ENCODE assay signal across 37 cellular contexts in the genomic region with DNA sequence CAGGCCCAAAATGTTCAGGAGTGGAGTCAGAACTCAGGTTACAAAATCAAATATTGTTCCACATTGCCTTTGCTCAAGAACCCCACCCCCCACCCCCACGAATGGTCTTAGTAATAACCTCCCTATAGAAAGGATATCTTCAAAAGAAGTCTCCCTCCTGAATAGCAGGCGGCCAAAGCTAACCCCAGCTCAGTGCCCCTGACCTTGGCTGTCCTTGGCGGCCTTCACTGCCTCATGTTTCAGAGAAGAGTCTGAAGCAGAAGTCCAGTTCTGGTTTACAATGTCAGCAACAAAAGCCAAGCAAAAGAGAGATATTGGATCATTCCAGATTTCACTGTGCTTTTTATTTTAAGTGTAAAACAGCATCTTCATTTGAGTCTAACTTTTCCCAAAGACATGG.
"Had no signal": no experiment of that assay in that cellular context is flagged by ENCODE, and none has a peak within 500 bp of the region (broad histone marks: within the 10 kb centered on the region; RNA-seq: fewer than 3 reads in every experiment).

No MANE protein-coding gene starts in this region.

- ATAC-seq: activated CD8-positive, alpha-beta memory T cell treated with anti-CD3 and anti-CD28 coated beads, Interleukin-2, amount 10 ng/mL, durations not matched to agents 7 days and 5 days; activated CD8-positive, alpha-beta T cell treated with anti-CD3 and anti-CD28 coated beads, Interleukin-2, amount 10 ng/mL, durations not matched to agents 7 days and 5 days; activated naive CD8-positive, alpha-beta T cell treated with anti-CD3 and anti-CD28 coated beads, Interleukin-2, amount 50 U/mL, for 24 hours had no signal

- H3K36me3 Mint-ChIP-seq: activated CD8-positive, alpha-beta memory T cell treated with anti-CD3 and anti-CD28 coated beads, Interleukin-2, amount 10 ng/mL, durations not matched to agents 7 days and 5 days; activated naive CD8-positive, alpha-beta T cell; activated naive CD8-positive, alpha-beta T cell treated with anti-CD3 and anti-CD28 coated beads, Interleukin-2, amount 10 ng/mL, durations not matched to agents 7 days and 5 days; brain had no signal

- H3K9me3 Mint-ChIP-seq: activated CD4-positive, alpha-beta memory T cell treated with anti-CD3 and anti-CD28 coated beads, Interleukin-2, amount 10 ng/mL, durations not matched to agents 7 days and 5 days; activated naive CD4-positive, alpha-beta T cell treated with anti-CD3 and anti-CD28 coated beads for 36 hours; activated naive CD8-positive, alpha-beta T cell treated with anti-CD3 and anti-CD28 coated beads, Interleukin-2, amount 10 ng/mL, durations not matched to agents 7 days and 5 days; activated naive CD8-positive, alpha-beta T cell treated with anti-CD3 and anti-CD28 coated beads, Interleukin-2, amount 50 U/mL, for 24 hours; activated T-cell treated with anti-CD3 and anti-CD28 coated beads, Interleukin-2, amount 50 U/mL, for 24 hours; activated T-helper 2 cell treated with anti-CD3 and anti-CD28 coated beads, Interferon-gamma antibody, Interleukin-2, Interleukin-4, amounts not matched to agents 10 μg/mL and 5 μg/mL and 100 μg/mL, durations not matched to agents 14 hours and 24 hours and 36 hours; central memory CD8-positive, alpha-beta T cell; T-helper 2 cell treated with Interferon-gamma antibody and Interleukin-4, amounts not matched to agents 5 μg/mL and 100 μg/mL, for 36 hours had no signal

- H3K27ac ChIP-seq: ascending aorta, cardiac muscle cell, VCaP had no signal

- H3K4me3 Mint-ChIP-seq: activated B cell treated with CpG ODN at 0.5 μM for 24 hours; activated CD4-positive, alpha-beta memory T cell treated with anti-CD3 and anti-CD28 coated beads, Interleukin-2, amount 10 ng/mL, durations not matched to agents 7 days and 5 days; activated CD4-positive, alpha-beta T cell treated with anti-CD3 and anti-CD28 coated beads, Interleukin-2, amount 10 ng/mL, durations not matched to agents 7 days and 5 days; activated CD8-positive, alpha-beta memory T cell treated with anti-CD3 and anti-CD28 coated beads, Interleukin-2, amount 10 ng/mL, durations not matched to agents 7 days and 5 days; activated CD8-positive, alpha-beta T cell treated with anti-CD3 and anti-CD28 coated beads, Interleukin-2, amount 10 ng/mL, durations not matched to agents 7 days and 5 days; activated naive CD4-positive, alpha-beta T cell treated with anti-CD3 and anti-CD28 coated beads for 36 hours; activated naive CD8-positive, alpha-beta T cell; activated naive CD8-positive, alpha-beta T cell treated with anti-CD3 and anti-CD28 coated beads, Interleukin-2, amount 10 ng/mL, durations not matched to agents 7 days and 5 days; activated naive CD8-positive, alpha-beta T cell treated with anti-CD3 and anti-CD28 coated beads, Interleukin-2, amount 50 U/mL, for 24 hours; activated T-cell treated with anti-CD3 and anti-CD28 coated beads, Interleukin-2, amount 50 U/mL, for 24 hours; brain; central memory CD8-positive, alpha-beta T cell; T-helper 1 cell treated with Interleukin-12 subunit alpha and Interleukin-12 subunit beta and Interleukin-4 antibody, amounts not matched to agents 30 μg/mL and 1 μg/mL, for 36 hours; T-helper 2 cell treated with Interferon-gamma antibody and Interleukin-4, amounts not matched to agents 5 μg/mL and 100 μg/mL, for 36 hours had no signal

- H3K4me1 ChIP-seq: ascending aorta had no signal

- H3K27ac Mint-ChIP-seq: activated B cell treated with CpG ODN at 0.5 μM for 24 hours; activated CD4-positive, alpha-beta memory T cell treated with anti-CD3 and anti-CD28 coated beads, Interleukin-2, amount 10 ng/mL, durations not matched to agents 7 days and 5 days; activated CD4-positive, alpha-beta T cell treated with anti-CD3 and anti-CD28 coated beads, Interleukin-2, amount 10 ng/mL, durations not matched to agents 7 days and 5 days; activated CD8-positive, alpha-beta memory T cell treated with anti-CD3 and anti-CD28 coated beads, Interleukin-2, amount 10 ng/mL, durations not matched to agents 7 days and 5 days; activated CD8-positive, alpha-beta T cell treated with anti-CD3 and anti-CD28 coated beads, Interleukin-2, amount 10 ng/mL, durations not matched to agents 7 days and 5 days; activated naive CD4-positive, alpha-beta T cell treated with anti-CD3 and anti-CD28 coated beads for 36 hours; activated naive CD8-positive, alpha-beta T cell; activated naive CD8-positive, alpha-beta T cell treated with anti-CD3 and anti-CD28 coated beads, Interleukin-2, amount 10 ng/mL, durations not matched to agents 7 days and 5 days; activated naive CD8-positive, alpha-beta T cell treated with anti-CD3 and anti-CD28 coated beads, Interleukin-2, amount 50 U/mL, for 24 hours; activated T-cell treated with anti-CD3 and anti-CD28 coated beads, Interleukin-2, amount 50 U/mL, for 24 hours; activated T-helper 2 cell treated with anti-CD3 and anti-CD28 coated beads, Interferon-gamma antibody, Interleukin-2, Interleukin-4, amounts not matched to agents 10 μg/mL and 5 μg/mL and 100 μg/mL, durations not matched to agents 14 hours and 24 hours and 36 hours; brain; T-helper 1 cell treated with Interleukin-12 subunit alpha and Interleukin-12 subunit beta and Interleukin-4 antibody, amounts not matched to agents 30 μg/mL and 1 μg/mL, for 36 hours; T-helper 2 cell treated with Interferon-gamma antibody and Interleukin-4, amounts not matched to agents 5 μg/mL and 100 μg/mL, for 36 hours had no signal

- H3K4me1 Mint-ChIP-seq: activated B cell treated with CpG ODN at 0.5 μM for 24 hours; activated CD4-positive, alpha-beta memory T cell treated with anti-CD3 and anti-CD28 coated beads, Interleukin-2, amount 10 ng/mL, durations not matched to agents 7 days and 5 days; activated CD4-positive, alpha-beta T cell treated with anti-CD3 and anti-CD28 coated beads, Interleukin-2, amount 10 ng/mL, durations not matched to agents 7 days and 5 days; activated CD8-positive, alpha-beta memory T cell treated with anti-CD3 and anti-CD28 coated beads, Interleukin-2, amount 10 ng/mL, durations not matched to agents 7 days and 5 days; activated naive CD8-positive, alpha-beta T cell treated with anti-CD3 and anti-CD28 coated beads, Interleukin-2, amount 10 ng/mL, durations not matched to agents 7 days and 5 days; activated naive CD8-positive, alpha-beta T cell treated with anti-CD3 and anti-CD28 coated beads, Interleukin-2, amount 50 U/mL, for 24 hours; central memory CD8-positive, alpha-beta T cell had no signal

- H3K4me3 ChIP-seq: ascending aorta, cardiac muscle cell had no signal

- H3K27me3 ChIP-seq: ascending aorta, cardiac muscle cell had no signal

- FAIRE-seq: bronchial epithelial cell, TTC549 had no signal

- H3K9me3 ChIP-seq: ascending aorta had no signal

- H3K27me3 Mint-ChIP-seq: activated B cell treated with CpG ODN at 0.5 μM for 24 hours; activated CD4-positive, alpha-beta memory T cell treated with anti-CD3 and anti-CD28 coated beads, Interleukin-2, amount 10 ng/mL, durations not matched to agents 7 days and 5 days; activated CD4-positive, alpha-beta T cell treated with anti-CD3 and anti-CD28 coated beads, Interleukin-2, amount 10 ng/mL, durations not matched to agents 7 days and 5 days; activated CD8-positive, alpha-beta memory T cell treated with anti-CD3 and anti-CD28 coated beads, Interleukin-2, amount 10 ng/mL, durations not matched to agents 7 days and 5 days; activated naive CD8-positive, alpha-beta T cell treated with anti-CD3 and anti-CD28 coated beads, Interleukin-2, amount 10 ng/mL, durations not matched to agents 7 days and 5 days; activated naive CD8-positive, alpha-beta T cell treated with anti-CD3 and anti-CD28 coated beads, Interleukin-2, amount 50 U/mL, for 24 hours; activated T-cell treated with anti-CD3 and anti-CD28 coated beads, Interleukin-2, amount 50 U/mL, for 24 hours; brain; central memory CD8-positive, alpha-beta T cell had no signal

- DNase-seq: activated B cell treated with CpG ODN at 0.5 μM for 24 hours; activated CD4-positive, alpha-beta memory T cell treated with anti-CD3 and anti-CD28 coated beads, Interleukin-2, amount 10 ng/mL, durations not matched to agents 7 days and 5 days; activated CD4-positive, alpha-beta T cell treated with anti-CD3 and anti-CD28 coated beads for 48 hours; activated CD4-positive, alpha-beta T cell treated with anti-CD3 and anti-CD28 coated beads, Interleukin-2, amount 10 ng/mL, durations not matched to agents 7 days and 5 days; activated CD4-positive, alpha-beta T cell treated with anti-CD3 and anti-CD28 coated beads, Interleukin-2, amount 50 U/mL, for 48 hours; activated CD4-positive, CD25-positive, alpha-beta regulatory T cell treated with anti-CD3 and anti-CD28 coated beads, Interleukin-2, amount 50 U/mL, for 72 hours; activated CD8-positive, alpha-beta memory T cell treated with anti-CD3 and anti-CD28 coated beads for 24 hours; activated CD8-positive, alpha-beta memory T cell treated with anti-CD3 and anti-CD28 coated beads, Interleukin-2, amount 10 ng/mL, durations not matched to agents 7 days and 5 days; activated CD8-positive, alpha-beta memory T cell treated with anti-CD3 and anti-CD28 coated beads, Interleukin-2, amount 50 U/mL, for 48 hours; activated CD8-positive, alpha-beta T cell treated with anti-CD3 and anti-CD28 coated beads, Interleukin-2, amount 10 ng/mL, durations not matched to agents 7 days and 5 days; activated effector memory CD4-positive, alpha-beta T cell treated with Interleukin-2 at 50 U/mL for 16 hours; activated gamma-delta T cell; activated naive CD4-positive, alpha-beta T cell treated with anti-CD3 and anti-CD28 coated beads for 36 hours; activated naive CD4-positive, alpha-beta T cell treated with anti-CD3 and anti-CD28 coated beads, Interleukin-2, amount 50 U/mL, for 16 hours; activated naive CD8-positive, alpha-beta T cell treated with anti-CD3 and anti-CD28 coated beads, Interleukin-2, amount 10 ng/mL, durations not matched to agents 7 days and 5 days; activated naive CD8-positive, alpha-beta T cell treated with anti-CD3 and anti-CD28 coated beads, Interleukin-2, amount 50 U/mL, for 24 hours; activated T-cell treated with anti-CD3 and anti-CD28 coated beads, Interleukin-2, amount 50 U/mL, for 24 hours; activated T-cell treated with anti-CD3 and anti-CD28 coated beads, Interleukin-2, amount 50 U/mL, for 48 hours; amygdala; anterior cingulate cortex; caudate nucleus; cerebellar nuclear complex; SW 1271; T-helper 1 cell; T-helper 2 cell; T-helper 9 cell had no signal

- H3K36me3 ChIP-seq: ascending aorta, cardiac muscle cell had no signal
